Comparison of ENCODE assay signal across 1 cellular context in genomic region chr6:74222768-74223321, GRCh38.
TF ChIP-seq lines count a peak whose summit lies in the region.

No MANE protein-coding gene starts in this region.

TF ChIP-seq in GM23338, 12 proteins besides CTCF, POLR2A, EP300 and RAD21:
- TF ChIP-seq ZNF462 (CRISPR knock-in tag; IDR thresholded peaks at IDR 0.05) (0 out of 2 replicates have a peak, but pooled peaks have one; percentile 29), JUNB (IDR thresholded peaks at IDR 0.05; ENCODE audit: unreplicated experiment) (no peak)
